ENCODE assay signal across 14 cellular contexts in the genomic region with DNA sequence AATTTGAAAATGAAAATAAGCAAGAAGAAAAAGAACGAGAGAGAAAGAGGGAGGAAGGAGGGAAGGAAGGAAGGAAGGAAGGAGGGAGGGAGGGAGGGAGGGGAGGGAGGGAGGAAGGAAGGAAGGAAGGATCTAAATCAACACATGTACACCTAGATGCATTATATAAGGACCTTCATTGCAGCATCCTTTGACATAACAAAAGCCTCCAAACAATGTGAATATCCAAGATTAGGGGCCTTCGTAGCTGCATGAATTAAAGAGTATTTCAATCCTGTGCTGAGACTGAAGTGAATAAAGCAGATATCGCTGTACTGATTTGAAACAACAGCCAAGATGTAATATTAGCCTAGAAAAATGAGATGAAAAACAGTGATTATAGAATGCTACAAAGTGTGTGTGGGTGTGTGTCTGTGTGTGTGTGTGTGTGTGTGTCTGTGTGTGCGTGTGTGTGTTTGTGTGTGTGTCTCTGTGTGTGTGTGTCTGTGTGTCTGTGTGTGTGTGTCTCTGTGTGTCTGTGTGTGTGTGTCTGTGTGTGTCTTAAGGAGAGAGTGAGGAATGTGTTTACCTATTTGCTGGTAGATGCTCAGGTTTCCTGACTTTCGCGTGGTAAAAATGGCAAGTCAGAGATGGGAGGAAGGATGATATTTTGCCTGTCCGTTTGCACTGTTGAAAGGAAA.
DNase-seq lines count a peak whose midpoint lies in the region; ATAC-seq and TF ChIP-seq lines count a peak whose summit lies in the region.
"Had no signal": no experiment of that assay in that cellular context is flagged by ENCODE, and none has a peak within 500 bp of the region (broad histone marks: within the 10 kb centered on the region; RNA-seq: fewer than 3 reads in every experiment).

No MANE protein-coding gene starts in this region.

- TF ChIP-seq CTCF in breast epithelium (IDR thresholded peaks at IDR 0.05) = no peak
- TF ChIP-seq CTCF in MCF 10A (IDR thresholded peaks at IDR 0.05; ENCODE audit: unreplicated experiment) = no peak
- no peak for TF ChIP-seq CTCF in upper lobe of left lung (IDR thresholded peaks at IDR 0.05)

- 51 to 57% methylated on average over 7 of the region's 7 CpGs for WGBS in upper lobe of left lung, 2 donors

- POLR2A ChIA-PET in MCF 10A (lab: Yijun Ruan, JAX) = interaction anchor here (1.6 to 2.4 kb wide), 2 partner anchors 14 to 32 kb away, joined by 4 to 6 read pairs; no protein-coding TSS in a partner anchor

- H3K4me3 ChIP-seq in breast epithelium (no peak overlapping the region), upper lobe of left lung (no peak overlapping the region)

- H3K36me3 Mint-ChIP-seq in MCF 10A (ENCODE audit: insufficient read depth, unreplicated experiment) = no peaks in the 10 kb centered on the region
- peaks cover 9% of the 10 kb centered on the region for H3K36me3 Mint-ChIP-seq in activated T-helper 1 cell treated with anti-CD3 and anti-CD28 coated beads, Interleukin-12 subunit alpha, Interleukin-12 subunit beta, Interleukin-2, Interleukin-4 antibody, amounts not matched to agents 30 ng/mL and 10 ng/mL and 1 ng/mL, durations not matched to agents 14 hours and 24 hours and 36 hours (ENCODE audit: low read depth)
- peaks cover 5% of the 10 kb centered on the region for H3K36me3 Mint-ChIP-seq in memory B cell

- no peak for TF ChIP-seq EP300 in upper lobe of left lung (IDR thresholded peaks at IDR 0.05)

- intact Hi-C loops in breast epithelium (cut with DNase I; ENCODE audit: low total_unique reads) = no loop called here
- intact Hi-C loops in MCF 10A (cut with micrococcal nuclease) = loop anchor here (5.0 kb wide), 1 partner anchor 81 kb away; no protein-coding TSS in a partner anchor
- intact Hi-C loops in activated T-helper 1 cell treated with anti-CD3 and anti-CD28 coated beads, Interleukin-12 subunit alpha, Interleukin-12 subunit beta, Interleukin-2, Interleukin-4 antibody, amounts not matched to agents 30 ng/mL and 10 ng/mL and 1 ng/mL, durations not matched to agents 14 hours and 24 hours and 36 hours (cut with micrococcal nuclease) = no loop called here

- TF ChIP-seq POLR2A in breast epithelium (IDR thresholded peaks at IDR 0.05) = no peak
- no peak for TF ChIP-seq POLR2A in upper lobe of left lung (IDR thresholded peaks at IDR 0.05)

- H3K4me3 Mint-ChIP-seq in MCF 10A (ENCODE audit: unreplicated experiment) (no peak overlapping the region), memory B cell (peak overlapping the region; percentile 63)
- H3K4me3 Mint-ChIP-seq in activated T-helper 1 cell treated with anti-CD3 and anti-CD28 coated beads, Interleukin-12 subunit alpha, Interleukin-12 subunit beta, Interleukin-2, Interleukin-4 antibody, amounts not matched to agents 30 ng/mL and 10 ng/mL and 1 ng/mL, durations not matched to agents 14 hours and 24 hours and 36 hours = peak overlapping the region; percentile 13
- H3K4me3 Mint-ChIP-seq: HFFc6 had no signal

- H3K4me1 Mint-ChIP-seq in MCF 10A (ENCODE audit: insufficient read depth, unreplicated experiment) = peaks cover 44% of the 10 kb centered on the region
- H3K4me1 Mint-ChIP-seq in activated T-helper 1 cell treated with anti-CD3 and anti-CD28 coated beads, Interleukin-12 subunit alpha, Interleukin-12 subunit beta, Interleukin-2, Interleukin-4 antibody, amounts not matched to agents 30 ng/mL and 10 ng/mL and 1 ng/mL, durations not matched to agents 14 hours and 24 hours and 36 hours (ENCODE audit: low read depth) = peaks cover 62% of the 10 kb centered on the region
- H3K4me1 Mint-ChIP-seq in memory B cell = peaks cover 5% of the 10 kb centered on the region

- no peaks in the 10 kb centered on the region for H3K36me3 ChIP-seq in breast epithelium
- no peaks in the 10 kb centered on the region for H3K36me3 ChIP-seq in upper lobe of left lung
- H3K36me3 ChIP-seq: BE2C had no signal

- no peaks in the 10 kb centered on the region for H3K9me3 ChIP-seq in breast epithelium
- H3K9me3 ChIP-seq in upper lobe of left lung = no peaks in the 10 kb centered on the region
- H3K9me3 ChIP-seq: BE2C had no signal

- H3K9me3 Mint-ChIP-seq in MCF 10A (ENCODE audit: unreplicated experiment) (peaks cover 5% of the 10 kb centered on the region), memory B cell (peaks cover 2% of the 10 kb centered on the region)
- H3K9me3 Mint-ChIP-seq in activated T-helper 1 cell treated with anti-CD3 and anti-CD28 coated beads, Interleukin-12 subunit alpha, Interleukin-12 subunit beta, Interleukin-2, Interleukin-4 antibody, amounts not matched to agents 30 ng/mL and 10 ng/mL and 1 ng/mL, durations not matched to agents 14 hours and 24 hours and 36 hours = no peaks in the 10 kb centered on the region
- H3K9me3 Mint-ChIP-seq: HFFc6 had no signal

- no peak overlapping the region for H3K27ac Mint-ChIP-seq in MCF 10A (ENCODE audit: low read depth, unreplicated experiment)
- peak overlapping the region; percentile 36 for H3K27ac Mint-ChIP-seq in activated T-helper 1 cell treated with anti-CD3 and anti-CD28 coated beads, Interleukin-12 subunit alpha, Interleukin-12 subunit beta, Interleukin-2, Interleukin-4 antibody, amounts not matched to agents 30 ng/mL and 10 ng/mL and 1 ng/mL, durations not matched to agents 14 hours and 24 hours and 36 hours
- peak overlapping the region; percentile 81 for H3K27ac Mint-ChIP-seq in memory B cell
- H3K27ac Mint-ChIP-seq: HFFc6 had no signal

- BruUV-seq in MCF 10A (replicated peaks; lab: Mats Ljungman, UMichigan) = no TSS peak

- H3K4me1 ChIP-seq in breast epithelium (peaks cover 6 to 9% of the 10 kb centered on the region in 2 donors), upper lobe of left lung (peaks cover 49 to 68% (median 56%) of the 10 kb centered on the region in 4 donors)

- DNase-seq in breast epithelium (ENCODE audit: low spot score in 2 of 2) = no peak
- DNase-seq in MCF 10A (ENCODE audit: unreplicated experiment) = no peak
- no peak for DNase-seq in activated T-helper 1 cell treated with anti-CD3 and anti-CD28 coated beads, Interleukin-12 subunit alpha, Interleukin-12 subunit beta, Interleukin-2, Interleukin-4 antibody, amounts not matched to agents 30 ng/mL and 10 ng/mL and 1 ng/mL, durations not matched to agents 14 hours and 24 hours and 36 hours (ENCODE audit: low spot score)
- no peak for DNase-seq in memory B cell (ENCODE audit: low spot score in 2 of 2)
- no peak for DNase-seq in upper lobe of left lung
- DNase-seq in DMS53 treated with DMSO at 0.1 percent for 48 hours (lab: John Stamatoyannopoulos, UW; ENCODE audit: unreplicated experiment) = no peak
- DNase-seq: foreskin melanocyte; islet precursor cell; NCI-H2029; stimulated activated CD4-positive, alpha-beta T cell treated with anti-CD3 and anti-CD28 coated beads, Interleukin-15, amount 100 ng/mL, for 24 hours had no signal

- no peaks in the 10 kb centered on the region for H3K27me3 Mint-ChIP-seq in MCF 10A (ENCODE audit: insufficient read depth, unreplicated experiment)
- H3K27me3 Mint-ChIP-seq in activated T-helper 1 cell treated with anti-CD3 and anti-CD28 coated beads, Interleukin-12 subunit alpha, Interleukin-12 subunit beta, Interleukin-2, Interleukin-4 antibody, amounts not matched to agents 30 ng/mL and 10 ng/mL and 1 ng/mL, durations not matched to agents 14 hours and 24 hours and 36 hours (ENCODE audit: insufficient read depth) = peaks cover 2% of the 10 kb centered on the region
- peaks cover 19% of the 10 kb centered on the region for H3K27me3 Mint-ChIP-seq in memory B cell

- H3K27ac ChIP-seq in breast epithelium = peak overlapping the region; percentile 63 to 90
- H3K27ac ChIP-seq in upper lobe of left lung = peak overlapping the region; percentile 80 to 90 (median 86)

- H3K27me3 ChIP-seq in breast epithelium (no peaks in the 10 kb centered on the region), upper lobe of left lung (no peaks in the 10 kb centered on the region)

- CTCF ChIA-PET in MCF 10A (lab: Yijun Ruan, JAX) = interaction anchor here (0.6 to 1.2 kb wide), 4 partner anchors 14 to 316 kb away, joined by 3 read pairs; no protein-coding TSS in a partner anchor

- ATAC-seq in memory B cell (ENCODE audit: low read depth) = no peak
- no peak for ATAC-seq in upper lobe of left lung (ENCODE audit: low FRiP score in 2 of 2)
- no peak for ATAC-seq in HG03571 (IDR thresholded peaks at IDR 0.05; ENCODE audit: unreplicated experiment)
- ATAC-seq in HG02840 (IDR thresholded peaks at IDR 0.05; ENCODE audit: low FRiP score, unreplicated experiment) = no peak
